In the genomic region with DNA sequence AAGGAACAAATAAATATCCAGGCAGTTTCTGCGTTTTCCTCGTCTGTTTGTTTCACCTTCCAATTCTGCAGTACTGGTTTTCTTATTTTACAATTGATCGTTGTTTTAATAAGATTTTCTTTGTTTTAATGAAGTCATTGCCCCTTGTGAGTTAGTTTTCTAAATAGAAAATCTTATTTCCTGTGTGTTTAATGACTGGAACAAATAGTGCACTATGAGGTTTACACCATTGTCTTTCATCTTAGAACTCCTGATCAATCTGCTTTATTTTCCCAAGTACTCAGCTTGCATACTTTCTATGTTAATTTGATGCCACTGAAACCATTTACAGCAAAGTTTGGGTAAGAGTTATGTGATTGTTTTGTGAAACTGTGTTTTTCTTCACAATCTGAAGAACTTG, we compare ENCODE assay signal across 8 cellular contexts. TPM values are rescaled to one million over a fixed set of nuclear protein-coding genes. Genes with fewer than 3 reads are reported as not detected.
DNase-seq lines count a peak whose midpoint lies in the region; TF ChIP-seq lines count a peak whose summit lies in the region.

No MANE protein-coding gene starts in this region.

- peak overlapping the region; percentile 97 for H3K27ac Mint-ChIP-seq in activated naive CD8-positive, alpha-beta T cell treated with anti-CD3 and anti-CD28 coated beads for 36 hours

- peaks cover 10% of the 10 kb centered on the region for H3K27me3 Mint-ChIP-seq in activated naive CD8-positive, alpha-beta T cell treated with anti-CD3 and anti-CD28 coated beads for 36 hours

- H3K27ac ChIP-seq in HUES6 (ENCODE audit: low read depth, low read length), result no peak overlapping the region
- H3K27ac ChIP-seq in iPS-18a (ENCODE audit: low read length), result no peak overlapping the region
- H3K27ac ChIP-seq in spleen, result peak overlapping the region; percentile 90 to 99 (median 94)

- peak overlapping the region; percentile 95 for H3K4me3 ChIP-seq in HUES6 (ENCODE audit: low read depth, low read length)
- peak overlapping the region; percentile 67 for H3K4me3 ChIP-seq in iPS-18a (ENCODE audit: low read length)
- peak overlapping the region; percentile 60 to 98 (median 82) for H3K4me3 ChIP-seq in spleen

- TF ChIP-seq CTCF in spleen (IDR thresholded peaks at IDR 0.05 in 8 of 11, conservative IDR thresholded peaks at IDR 0.05 in 3 of 11), result no peak

- DNase-seq in activated naive CD8-positive, alpha-beta T cell treated with anti-CD3 and anti-CD28 coated beads for 36 hours, result no peak
- no peak for DNase-seq in spleen
- DNase-seq in OCI-M2 (lab: John Stamatoyannopoulos, UW; ENCODE audit: unreplicated experiment), result no peak
- DNase-seq in 8988T, result no peak
- DNase-seq in activated gamma-delta T cell (lab: John Stamatoyannopoulos, UW), result no peak
- no peak for DNase-seq in activated CD4-positive, alpha-beta T cell treated with anti-CD3 and anti-CD28 coated beads, Interleukin-2, amount 50 U/mL, for 1 hour

- H3K36me3 Mint-ChIP-seq in activated naive CD8-positive, alpha-beta T cell treated with anti-CD3 and anti-CD28 coated beads for 36 hours, result peaks cover 19% of the 10 kb centered on the region

- H3K27me3 ChIP-seq in HUES6 (ENCODE audit: control insufficient read depth, insufficient read depth, low read length), result peaks cover 12% of the 10 kb centered on the region
- peaks cover 14% of the 10 kb centered on the region for H3K27me3 ChIP-seq in iPS-18a (ENCODE audit: control insufficient read depth, insufficient read depth, low read length)
- H3K27me3 ChIP-seq in spleen (replicated peaks in 1 of 7), result peaks cover 0 to 28% (median 0%) of the 10 kb centered on the region in 7 donors

- peaks cover 52% of the 10 kb centered on the region for H3K4me1 Mint-ChIP-seq in activated naive CD8-positive, alpha-beta T cell treated with anti-CD3 and anti-CD28 coated beads for 36 hours

- WGBS in spleen, 5 donors, result 8 to 15% (median 12%) methylated on average over 3 of the region's 3 CpGs

- H3K9me3 ChIP-seq in HUES6 (ENCODE audit: control insufficient read depth, insufficient read depth, low read depth, low read length) (no peaks in the 10 kb centered on the region), iPS-18a (ENCODE audit: control insufficient read depth, low read depth, low read length) (no peaks in the 10 kb centered on the region), spleen (no peaks in the 10 kb centered on the region)

- peaks cover 9% of the 10 kb centered on the region for H3K36me3 ChIP-seq in HUES6 (ENCODE audit: control insufficient read depth, insufficient read depth, low read length)
- H3K36me3 ChIP-seq in iPS-18a (ENCODE audit: control insufficient read depth, low read depth, low read length), result no peaks in the 10 kb centered on the region
- H3K36me3 ChIP-seq in spleen, result no peaks in the 10 kb centered on the region

- peak overlapping the region; percentile 90 for H3K4me3 Mint-ChIP-seq in activated naive CD8-positive, alpha-beta T cell treated with anti-CD3 and anti-CD28 coated beads for 36 hours

- H3K4me1 ChIP-seq in HUES6 (ENCODE audit: control insufficient read depth, insufficient read depth, low read length) (no peaks in the 10 kb centered on the region), iPS-18a (ENCODE audit: control insufficient read depth, low read depth, low read length) (peaks cover 4% of the 10 kb centered on the region), spleen (peaks cover 11 to 40% (median 27%) of the 10 kb centered on the region in 6 donors)

- TF ChIP-seq POLR2A in spleen (IDR thresholded peaks at IDR 0.05), result no peak

- H3K9ac ChIP-seq in HUES6 (ENCODE audit: low read length) (peak overlapping the region; percentile 61), iPS-18a (ENCODE audit: low read length) (peak overlapping the region; percentile 36)

- H3K9me3 Mint-ChIP-seq in activated naive CD8-positive, alpha-beta T cell treated with anti-CD3 and anti-CD28 coated beads for 36 hours, result peaks cover 5% of the 10 kb centered on the region

- intact Hi-C loops in spleen (cut with DNase I; ENCODE audit: low total_unique reads), result no loop called here

RNA-seq across cellular contexts. Expression of a gene that starts 1.3 kb away (rescaled TPM):
- 10 to 100 TPM; 17.1 to 18.8 TPM for total RNA-seq in activated naive CD8-positive, alpha-beta T cell treated with anti-CD3 and anti-CD28 coated beads for 36 hours
- 10 to 100 TPM; 19.3 to 31.1 (median 24.1) TPM for total RNA-seq in spleen
- polyA plus RNA-seq in spleen, result 10 to 100 TPM in 1 of 3 donors, 1 to 10 TPM in 2; 7.9 to 10.6 (median 9.3) TPM

Comparison
In these comparisons a context has a peak if more than half of its experiments do, and no peak if none do; other contexts are left out.
1. H3K27ac ChIP-seq: peak in spleen (8 of 8); none in HUES6 (single experiment) and iPS-18a (single experiment).
2. Peak in every context shown above with its lines, with median percentiles within 50 percentile points of each other: H3K4me3 ChIP-seq.